In the genomic region with DNA sequence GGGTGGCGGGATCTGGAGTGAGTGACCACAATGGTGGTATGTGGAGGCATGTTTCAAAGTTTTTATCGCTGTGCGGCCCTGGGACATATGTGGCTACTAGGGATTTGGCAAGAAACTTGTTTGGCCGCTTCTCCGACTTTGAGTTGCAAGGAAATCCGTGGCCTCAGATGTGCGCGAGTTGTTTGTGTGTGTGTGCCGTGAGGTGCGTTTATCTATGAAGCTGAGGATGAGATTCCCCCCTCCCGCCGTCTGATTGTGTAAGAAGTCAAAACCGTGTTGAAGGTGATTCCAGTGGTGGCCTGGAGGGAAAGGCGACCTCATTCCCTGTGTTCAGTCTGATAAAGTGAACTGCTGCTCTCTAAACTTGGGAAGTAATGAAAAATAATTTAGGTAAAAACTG, we compare ENCODE assay signal across 8 cellular contexts. TPM values are rescaled to one million over a fixed set of nuclear protein-coding genes. Genes with fewer than 3 reads are reported as not detected.
DNase-seq lines count a peak whose midpoint lies in the region; ATAC-seq and TF ChIP-seq lines count a peak whose summit lies in the region.

No MANE protein-coding gene starts in this region.

- WGBS in SK-N-SH (ENCODE audit: low lambda C conversion rate), result 3% methylated on average over 14 of the region's 14 CpGs

- H3K4me2 ChIP-seq in SK-N-SH, result peak overlapping the region; percentile 79
- peak overlapping the region; percentile 81 for H3K4me2 ChIP-seq in SU-DHL-6 (ENCODE audit: low read depth, low read length, poor library complexity, severe bottlenecking)
- H3K4me2 ChIP-seq in parathyroid adenoma (ENCODE audit: low read length), result peak overlapping the region; percentile 61

- H3K4me3 ChIP-seq in SK-N-SH (ENCODE audit: low read depth in 2 of 2, low read length in 1 of 2) (peak overlapping the region; percentile 68 to 69), SU-DHL-6 (ENCODE audit: insufficient read depth, low read length, poor library complexity, severe bottlenecking) (peak overlapping the region; percentile 62), fibroblast of the aortic adventitia (ENCODE audit: low read depth, low read length) (peak overlapping the region; percentile 69), parathyroid adenoma (ENCODE audit: low read depth, low read length) (peak overlapping the region; percentile 52)

- H2AFZ ChIP-seq in SK-N-SH (ENCODE audit: low read depth) (no peak overlapping the region; the same call in 1 of the 2 replicates), SU-DHL-6 (ENCODE audit: low read depth, low read length, severe bottlenecking) (peak overlapping the region; percentile 74), parathyroid adenoma (peak overlapping the region; percentile 77)

- TF ChIP-seq RAD21 in SK-N-SH (IDR thresholded peaks at IDR 0.05; ENCODE audit: low read length), result no peak

- POLR2A ChIA-PET in SK-N-SH (lab: Yijun Ruan, JAX), result no interaction called here

- peak overlapping the region in 1 of 2 experiments; percentile 55; a peak in 2 of 4 replicates for H3K27ac ChIP-seq in SK-N-SH (ENCODE audit: low read depth in 2 of 2, low read length in 1 of 2)
- no peak overlapping the region for H3K27ac ChIP-seq in SU-DHL-6 (ENCODE audit: low read depth, low read length)
- H3K27ac ChIP-seq in parathyroid adenoma, result no peak overlapping the region

- H3K4me1 ChIP-seq in SK-N-SH (ENCODE audit: control insufficient read depth in 1 of 2, insufficient read depth in 2 of 2, low read depth in 1 of 2, low read length in 1 of 2) (peaks cover 0 to 5% of the 10 kb centered on the region in 2 experiments; a peak in 1 of 4 replicates), parathyroid adenoma (no peaks in the 10 kb centered on the region)

- CTCF ChIA-PET in SK-N-SH (lab: Yijun Ruan, JAX), result interaction anchor here (0.8 to 3.3 kb wide), 18 partner anchors 7 to 180 kb away, joined by 3 to 27 read pairs (median 4); no protein-coding TSS in a partner anchor

- ATAC-seq in SK-N-SH treated with all-trans-retinoic acid at 6 μM for 48 hours, result no peak; the same call in 2 of the 3 replicates
- no peak for ATAC-seq in GM19452 (IDR thresholded peaks at IDR 0.05; ENCODE audit: unreplicated experiment)

- H3K9me2 ChIP-seq in SK-N-SH, result no peaks in the 10 kb centered on the region
- H3K9me2 ChIP-seq in SU-DHL-6 (replicated peaks; ENCODE audit: insufficient read depth, low read length), result no peaks in the 10 kb centered on the region

- no peaks in the 10 kb centered on the region for H3F3A ChIP-seq in SK-N-SH (replicated peaks; ENCODE audit: insufficient read depth)
- H3F3A ChIP-seq in SU-DHL-6 (ENCODE audit: insufficient read depth), result peaks cover 7% of the 10 kb centered on the region; the same call in 1 of the 2 replicates

- no peaks in the 10 kb centered on the region; the same call in 1 of the 2 replicates for H3K27me3 ChIP-seq in SK-N-SH (ENCODE audit: insufficient read depth)
- H3K27me3 ChIP-seq in SU-DHL-6 (ENCODE audit: low read length), result no peaks in the 10 kb centered on the region
- no peaks in the 10 kb centered on the region for H3K27me3 ChIP-seq in parathyroid adenoma (ENCODE audit: control insufficient read depth, insufficient read depth, low read length)

- no peak for TF ChIP-seq CTCF in SK-N-SH (IDR thresholded peaks at IDR 0.05)
- TF ChIP-seq CTCF in SU-DHL-6 (IDR thresholded peaks at IDR 0.05; ENCODE audit: insufficient read depth, low read length, poor library complexity, severe bottlenecking), result no peak
- TF ChIP-seq CTCF in fibroblast of the aortic adventitia (IDR thresholded peaks at IDR 0.05; ENCODE audit: insufficient read depth, low read length), result no peak
- no peak for TF ChIP-seq CTCF in parathyroid adenoma (IDR thresholded peaks at IDR 0.05)

- peaks cover 51% of the 10 kb centered on the region for H3K79me2 ChIP-seq in SK-N-SH (ENCODE audit: insufficient read depth)
- H3K79me2 ChIP-seq in SU-DHL-6 (ENCODE audit: insufficient read depth, low read length), result no peaks in the 10 kb centered on the region
- H3K79me2 ChIP-seq in parathyroid adenoma, result peaks cover 9% of the 10 kb centered on the region

- H3K9ac ChIP-seq in SK-N-SH (peak overlapping the region; percentile 55; the same call in 1 of the 2 replicates), SU-DHL-6 (ENCODE audit: low read length) (peak overlapping the region; percentile 60), parathyroid adenoma (no peak overlapping the region)

- H4K20me1 ChIP-seq in SK-N-SH (ENCODE audit: insufficient read depth) (no peaks in the 10 kb centered on the region), SU-DHL-6 (ENCODE audit: low read depth, low read length) (no peaks in the 10 kb centered on the region)

- no peak for TF ChIP-seq EP300 in SK-N-SH (IDR thresholded peaks at IDR 0.05; ENCODE audit: borderline replicate concordance in 1 of 2, low read depth in 1 of 2, low read length in 1 of 2)

- H3K36me3 ChIP-seq in SK-N-SH (replicated peaks in 1 of 2; ENCODE audit: control insufficient read depth in 1 of 2, insufficient read depth in 2 of 2, low read length in 1 of 2) (no peaks in the 10 kb centered on the region), SU-DHL-6 (ENCODE audit: low read length) (no peaks in the 10 kb centered on the region), parathyroid adenoma (ENCODE audit: control insufficient read depth, insufficient read depth, low read length) (no peaks in the 10 kb centered on the region)

- H3K9me3 ChIP-seq in SK-N-SH (no peaks in the 10 kb centered on the region), SU-DHL-6 (ENCODE audit: insufficient read depth, low read length) (no peaks in the 10 kb centered on the region), parathyroid adenoma (ENCODE audit: control insufficient read depth, low read length) (no peaks in the 10 kb centered on the region)

- DNase-seq in SK-N-SH (peak; percentile 21), fibroblast of the aortic adventitia (ENCODE audit: low read depth) (peak; percentile 34), LoVo (ENCODE audit: low spot score) (no peak)
- DNase-seq in activated CD8-positive, alpha-beta memory T cell treated with anti-CD3 and anti-CD28 coated beads, Interleukin-2, amount 50 U/mL, for 4 hours, result no peak

TF ChIP-seq in SK-N-SH, 30 proteins besides CTCF, POLR2A, EP300 and RAD21:
- no peak for TF ChIP-seq CHD2 (IDR thresholded peaks at IDR 0.05; ENCODE audit: low read length, partially characterized antibody)
- TF ChIP-seq, protein P1, sequence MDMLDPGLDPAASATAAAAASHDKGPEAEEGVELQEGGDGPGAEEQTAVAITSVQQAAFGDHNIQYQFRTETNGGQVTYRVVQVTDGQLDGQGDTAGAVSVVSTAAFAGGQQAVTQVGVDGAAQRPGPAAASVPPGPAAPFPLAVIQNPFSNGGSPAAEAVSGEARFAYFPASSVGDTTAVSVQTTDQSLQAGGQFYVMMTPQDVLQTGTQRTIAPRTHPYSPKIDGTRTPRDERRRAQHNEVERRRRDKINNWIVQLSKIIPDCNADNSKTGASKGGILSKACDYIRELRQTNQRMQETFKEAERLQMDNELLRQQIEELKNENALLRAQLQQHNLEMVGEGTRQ (IDR thresholded peaks at IDR 0.05; ENCODE audit: borderline replicate concordance, low read depth, low read length), result no peak
- no peak for TF ChIP-seq GABPA (IDR thresholded peaks at IDR 0.05; ENCODE audit: low read depth)

TF ChIP-seq in SK-N-SH treated with all-trans-retinoic acid at 6 μM for 48 hours, 23 proteins besides CTCF, POLR2A, EP300 and RAD21 (continues in another document):
- TF ChIP-seq ZNF8 (CRISPR knock-in tag; IDR thresholded peaks at IDR 0.05) (no peak), ZFP3 (CRISPR knock-in tag; IDR thresholded peaks at IDR 0.05) (no peak), ISL1 (CRISPR knock-in tag; IDR thresholded peaks at IDR 0.05) (no peak), ZFP30 (CRISPR knock-in tag; IDR thresholded peaks at IDR 0.05) (no peak), POU6F1 (CRISPR knock-in tag; IDR thresholded peaks at IDR 0.05; ENCODE audit: borderline replicate concordance, low read depth) (no peak), ZC3H10 (CRISPR knock-in tag; IDR thresholded peaks at IDR 0.05) (no peak), CSDC2 (CRISPR knock-in tag; IDR thresholded peaks at IDR 0.05) (no peak)
- TF ChIP-seq, protein P2, sequence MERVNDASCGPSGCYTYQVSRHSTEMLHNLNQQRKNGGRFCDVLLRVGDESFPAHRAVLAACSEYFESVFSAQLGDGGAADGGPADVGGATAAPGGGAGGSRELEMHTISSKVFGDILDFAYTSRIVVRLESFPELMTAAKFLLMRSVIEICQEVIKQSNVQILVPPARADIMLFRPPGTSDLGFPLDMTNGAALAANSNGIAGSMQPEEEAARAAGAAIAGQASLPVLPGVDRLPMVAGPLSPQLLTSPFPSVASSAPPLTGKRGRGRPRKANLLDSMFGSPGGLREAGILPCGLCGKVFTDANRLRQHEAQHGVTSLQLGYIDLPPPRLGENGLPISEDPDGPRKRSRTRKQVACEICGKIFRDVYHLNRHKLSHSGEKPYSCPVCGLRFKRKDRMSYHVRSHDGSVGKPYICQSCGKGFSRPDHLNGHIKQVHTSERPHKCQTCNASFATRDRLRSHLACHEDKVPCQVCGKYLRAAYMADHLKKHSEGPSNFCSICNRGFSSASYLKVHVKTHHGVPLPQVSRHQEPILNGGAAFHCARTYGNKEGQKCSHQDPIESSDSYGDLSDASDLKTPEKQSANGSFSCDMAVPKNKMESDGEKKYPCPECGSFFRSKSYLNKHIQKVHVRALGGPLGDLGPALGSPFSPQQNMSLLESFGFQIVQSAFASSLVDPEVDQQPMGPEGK (CRISPR knock-in tag; IDR thresholded peaks at IDR 0.05; ENCODE audit: borderline replicate concordance), result no peak

RNA-seq across cellular contexts. Expression of gene JADE3, which starts 1.5 kb away (rescaled TPM):
- 3.0 and 4.3 TPM in 2 replicates for polyA plus RNA-seq in SK-N-SH (2012; rRNA removed)
- polyA plus RNA-seq in SK-N-SH (2012; cell fraction: cytosol; rRNA removed), result 3.7 and 4.1 TPM in 2 replicates
- 2.9 and 4.6 TPM in 2 replicates for polyA plus RNA-seq in SK-N-SH (2012; cell fraction: nucleus; rRNA removed)
- total RNA-seq in fibroblast of the aortic adventitia (ENCODE audit: low replicate concordance), result 3.9 and 5.9 TPM in 2 replicates

Comparison
In these comparisons a context has a peak if more than half of its experiments do, and no peak if none do; other contexts are left out.
1. DNase-seq: peak in SK-N-SH (single experiment) and fibroblast of the aortic adventitia (single experiment); none in activated CD8-positive, alpha-beta memory T cell treated with anti-CD3 and anti-CD28 coated beads, Interleukin-2, amount 50 U/mL, for 4 hours (single experiment) and LoVo (single experiment).
2. Peak in every context shown above with its lines, with median percentiles within 50 percentile points of each other: H3K4me2 ChIP-seq and H3K4me3 ChIP-seq.